13 cellular contexts compared by ENCODE assay signal in the genomic region with DNA sequence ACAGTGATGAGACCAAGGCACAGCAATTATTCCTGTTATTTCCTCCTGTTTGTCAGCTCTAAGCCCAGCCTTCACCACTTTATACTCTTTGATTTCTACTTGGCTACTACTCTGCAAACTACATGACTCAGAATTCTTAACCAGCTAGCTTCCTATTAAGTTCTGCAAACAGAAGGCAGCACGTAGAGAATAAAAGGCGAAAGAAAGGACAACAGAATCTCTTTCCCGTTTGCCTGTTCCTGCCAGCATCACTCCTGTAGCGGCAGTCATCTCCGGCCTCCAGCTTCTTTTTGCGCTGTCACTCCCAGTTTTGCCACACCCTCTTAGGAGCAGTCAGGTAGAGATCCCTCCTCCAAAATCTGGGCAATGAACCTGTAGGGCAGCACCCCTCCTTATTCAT. TPM values are rescaled to one million over a fixed set of nuclear protein-coding genes. Genes with fewer than 3 reads are reported as not detected.
DNase-seq lines count a peak whose midpoint lies in the region; ATAC-seq and TF ChIP-seq lines count a peak whose summit lies in the region.
"Had no signal": no experiment of that assay in that cellular context is flagged by ENCODE, and none has a peak within 500 bp of the region (broad histone marks: within the 10 kb centered on the region; RNA-seq: fewer than 3 reads in every experiment).

No MANE protein-coding gene starts in this region.

- intact Hi-C loops in left ventricle myocardium inferior (cut with micrococcal nuclease), result no loop called here
- intact Hi-C loops in Right ventricle myocardium inferior (cut with DNase I), result no loop called here

- H3K36me3 ChIP-seq in left ventricle myocardium inferior (no peaks in the 10 kb centered on the region), thoracic aorta (no peaks in the 10 kb centered on the region)
- H3K36me3 ChIP-seq: tibial nerve had no signal

- H3K4me3 ChIP-seq in left ventricle myocardium inferior (no peak overlapping the region), thoracic aorta (no peak overlapping the region)
- H3K4me3 ChIP-seq: tibial nerve had no signal

- H3K27me3 ChIP-seq in left ventricle myocardium inferior (ENCODE audit: low read depth), result no peaks in the 10 kb centered on the region
- no peaks in the 10 kb centered on the region for H3K27me3 ChIP-seq in foreskin keratinocyte
- no peaks in the 10 kb centered on the region for H3K27me3 ChIP-seq in thoracic aorta (replicated peaks; ENCODE audit: insufficient read depth)
- H3K27me3 ChIP-seq: tibial nerve had no signal

- H3K4me1 ChIP-seq in left ventricle myocardium inferior, result peaks cover 57% of the 10 kb centered on the region
- H3K4me1 ChIP-seq in foreskin keratinocyte, result peaks cover 16% of the 10 kb centered on the region
- peaks cover 54 to 63% of the 10 kb centered on the region in 2 donors for H3K4me1 ChIP-seq in thoracic aorta (ENCODE audit: control insufficient read depth in 1 of 2, low read depth in 2 of 2)

- no peak for DNase-seq in left ventricle myocardium inferior
- DNase-seq in Right ventricle myocardium inferior (ENCODE audit: missing footprints), result no peak
- DNase-seq in foreskin keratinocyte, result peak in 1 of 2 donors; percentile 42
- no peak for DNase-seq in thoracic aorta (ENCODE audit: low spot score)
- DNase-seq in HK-2 (ENCODE audit: unreplicated experiment), result no peak
- DNase-seq: activated CD4-positive, alpha-beta memory T cell treated with anti-CD3 and anti-CD28 coated beads, Interleukin-2, amount 10 ng/mL, durations not matched to agents 7 days and 5 days; T-helper 1 cell had no signal

- H3K27ac ChIP-seq in left ventricle myocardium inferior (replicated peaks) (peak overlapping the region; percentile 47), foreskin keratinocyte (no peak overlapping the region), thoracic aorta (peak overlapping the region; percentile 18 to 77)
- H3K27ac ChIP-seq: KMS-11, tibial nerve had no signal

- TF ChIP-seq CTCF in left ventricle myocardium inferior (IDR thresholded peaks at IDR 0.05; ENCODE audit: borderline replicate concordance), result no peak
- TF ChIP-seq CTCF in foreskin keratinocyte (conservative IDR thresholded peaks at IDR 0.05), result no peak
- no peak for TF ChIP-seq CTCF in thoracic aorta (IDR thresholded peaks at IDR 0.05)

- no peaks in the 10 kb centered on the region for H3K9me3 ChIP-seq in left ventricle myocardium inferior (replicated peaks)
- H3K9me3 ChIP-seq in thoracic aorta, result no peaks in the 10 kb centered on the region
- H3K9me3 ChIP-seq: tibial nerve had no signal

- ATAC-seq in Right ventricle myocardium inferior, result no peak
- ATAC-seq in SK-N-SH treated with all-trans-retinoic acid at 6 μM for 48 hours, result peak; percentile 12
- ATAC-seq in foreskin keratinocyte, result peak; percentile 1
- no peak for ATAC-seq in thoracic aorta (ENCODE audit: insufficient number of reproducible peaks, low FRiP score, low read depth)
- no peak for ATAC-seq in GM18519 (IDR thresholded peaks at IDR 0.05; ENCODE audit: low FRiP score, unreplicated experiment)
- ATAC-seq in HG02981 (IDR thresholded peaks at IDR 0.05; ENCODE audit: unreplicated experiment), result no peak
- ATAC-seq: sciatic nerve had no signal

TF ChIP-seq in SK-N-SH treated with all-trans-retinoic acid at 6 μM for 48 hours, 23 proteins besides CTCF, POLR2A, EP300 and RAD21:
- no peak for TF ChIP-seq TOX (CRISPR knock-in tag; IDR thresholded peaks at IDR 0.05; ENCODE audit: borderline replicate concordance)
- TF ChIP-seq, protein P1, sequence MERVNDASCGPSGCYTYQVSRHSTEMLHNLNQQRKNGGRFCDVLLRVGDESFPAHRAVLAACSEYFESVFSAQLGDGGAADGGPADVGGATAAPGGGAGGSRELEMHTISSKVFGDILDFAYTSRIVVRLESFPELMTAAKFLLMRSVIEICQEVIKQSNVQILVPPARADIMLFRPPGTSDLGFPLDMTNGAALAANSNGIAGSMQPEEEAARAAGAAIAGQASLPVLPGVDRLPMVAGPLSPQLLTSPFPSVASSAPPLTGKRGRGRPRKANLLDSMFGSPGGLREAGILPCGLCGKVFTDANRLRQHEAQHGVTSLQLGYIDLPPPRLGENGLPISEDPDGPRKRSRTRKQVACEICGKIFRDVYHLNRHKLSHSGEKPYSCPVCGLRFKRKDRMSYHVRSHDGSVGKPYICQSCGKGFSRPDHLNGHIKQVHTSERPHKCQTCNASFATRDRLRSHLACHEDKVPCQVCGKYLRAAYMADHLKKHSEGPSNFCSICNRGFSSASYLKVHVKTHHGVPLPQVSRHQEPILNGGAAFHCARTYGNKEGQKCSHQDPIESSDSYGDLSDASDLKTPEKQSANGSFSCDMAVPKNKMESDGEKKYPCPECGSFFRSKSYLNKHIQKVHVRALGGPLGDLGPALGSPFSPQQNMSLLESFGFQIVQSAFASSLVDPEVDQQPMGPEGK (CRISPR knock-in tag; IDR thresholded peaks at IDR 0.05; ENCODE audit: borderline replicate concordance), result no peak
- no peak for TF ChIP-seq ESRRG (CRISPR knock-in tag; IDR thresholded peaks at IDR 0.05)
- no peak for TF ChIP-seq CSDC2 (CRISPR knock-in tag; IDR thresholded peaks at IDR 0.05)
- no peak for TF ChIP-seq ZNF8 (CRISPR knock-in tag; IDR thresholded peaks at IDR 0.05)
- no peak for TF ChIP-seq ZC3H10 (CRISPR knock-in tag; IDR thresholded peaks at IDR 0.05)
- no peak for TF ChIP-seq BACH2 (CRISPR knock-in tag; IDR thresholded peaks at IDR 0.05; ENCODE audit: borderline replicate concordance)
- TF ChIP-seq RARB (CRISPR knock-in tag; IDR thresholded peaks at IDR 0.05), result no peak
- no peak for TF ChIP-seq ZNF565 (CRISPR knock-in tag; conservative IDR thresholded peaks at IDR 0.05; ENCODE audit: low read depth)
- TF ChIP-seq ZNF70 (CRISPR knock-in tag; IDR thresholded peaks at IDR 0.05), result no peak
- TF ChIP-seq, protein P2, sequence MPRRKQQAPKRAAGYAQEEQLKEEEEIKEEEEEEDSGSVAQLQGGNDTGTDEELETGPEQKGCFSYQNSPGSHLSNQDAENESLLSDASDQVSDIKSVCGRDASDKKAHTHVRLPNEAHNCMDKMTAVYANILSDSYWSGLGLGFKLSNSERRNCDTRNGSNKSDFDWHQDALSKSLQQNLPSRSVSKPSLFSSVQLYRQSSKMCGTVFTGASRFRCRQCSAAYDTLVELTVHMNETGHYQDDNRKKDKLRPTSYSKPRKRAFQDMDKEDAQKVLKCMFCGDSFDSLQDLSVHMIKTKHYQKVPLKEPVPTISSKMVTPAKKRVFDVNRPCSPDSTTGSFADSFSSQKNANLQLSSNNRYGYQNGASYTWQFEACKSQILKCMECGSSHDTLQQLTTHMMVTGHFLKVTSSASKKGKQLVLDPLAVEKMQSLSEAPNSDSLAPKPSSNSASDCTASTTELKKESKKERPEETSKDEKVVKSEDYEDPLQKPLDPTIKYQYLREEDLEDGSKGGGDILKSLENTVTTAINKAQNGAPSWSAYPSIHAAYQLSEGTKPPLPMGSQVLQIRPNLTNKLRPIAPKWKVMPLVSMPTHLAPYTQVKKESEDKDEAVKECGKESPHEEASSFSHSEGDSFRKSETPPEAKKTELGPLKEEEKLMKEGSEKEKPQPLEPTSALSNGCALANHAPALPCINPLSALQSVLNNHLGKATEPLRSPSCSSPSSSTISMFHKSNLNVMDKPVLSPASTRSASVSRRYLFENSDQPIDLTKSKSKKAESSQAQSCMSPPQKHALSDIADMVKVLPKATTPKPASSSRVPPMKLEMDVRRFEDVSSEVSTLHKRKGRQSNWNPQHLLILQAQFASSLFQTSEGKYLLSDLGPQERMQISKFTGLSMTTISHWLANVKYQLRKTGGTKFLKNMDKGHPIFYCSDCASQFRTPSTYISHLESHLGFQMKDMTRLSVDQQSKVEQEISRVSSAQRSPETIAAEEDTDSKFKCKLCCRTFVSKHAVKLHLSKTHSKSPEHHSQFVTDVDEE (CRISPR knock-in tag; IDR thresholded peaks at IDR 0.05), result no peak
- TF ChIP-seq ISL1 (CRISPR knock-in tag; IDR thresholded peaks at IDR 0.05), result no peak
- TF ChIP-seq SNAI2 (CRISPR knock-in tag; IDR thresholded peaks at IDR 0.05), result no peak
- no peak for TF ChIP-seq ZFP3 (CRISPR knock-in tag; IDR thresholded peaks at IDR 0.05)
- no peak for TF ChIP-seq OSR1 (CRISPR knock-in tag; IDR thresholded peaks at IDR 0.05)
- TF ChIP-seq, protein P3, sequence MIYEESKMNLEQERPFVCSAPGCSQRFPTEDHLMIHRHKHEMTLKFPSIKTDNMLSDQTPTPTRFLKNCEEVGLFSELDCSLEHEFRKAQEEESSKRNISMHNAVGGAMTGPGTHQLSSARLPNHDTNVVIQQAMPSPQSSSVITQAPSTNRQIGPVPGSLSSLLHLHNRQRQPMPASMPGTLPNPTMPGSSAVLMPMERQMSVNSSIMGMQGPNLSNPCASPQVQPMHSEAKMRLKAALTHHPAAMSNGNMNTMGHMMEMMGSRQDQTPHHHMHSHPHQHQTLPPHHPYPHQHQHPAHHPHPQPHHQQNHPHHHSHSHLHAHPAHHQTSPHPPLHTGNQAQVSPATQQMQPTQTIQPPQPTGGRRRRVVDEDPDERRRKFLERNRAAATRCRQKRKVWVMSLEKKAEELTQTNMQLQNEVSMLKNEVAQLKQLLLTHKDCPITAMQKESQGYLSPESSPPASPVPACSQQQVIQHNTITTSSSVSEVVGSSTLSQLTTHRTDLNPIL (CRISPR knock-in tag; IDR thresholded peaks at IDR 0.05; ENCODE audit: low read depth), result no peak

RNA-seq across cellular contexts. Expression of a gene that starts 29.9 kb away (rescaled TPM):
- total RNA-seq in left ventricle myocardium inferior (20.7 TPM), Right ventricle myocardium inferior (22.1 TPM), foreskin keratinocyte (29.4 and 53.6 TPM in 2 replicates), thoracic aorta (100 to 1,000 TPM; 161 to 255 TPM)
- 14.5 and 24.3 TPM in 2 replicates for polyA plus RNA-seq in foreskin keratinocyte
- total RNA-seq: activated CD4-positive, alpha-beta memory T cell treated with anti-CD3 and anti-CD28 coated beads, Interleukin-2, amount 10 ng/mL, durations not matched to agents 7 days and 5 days had no signal

Comparison
In these comparisons a context has a peak if more than half of its experiments do, and no peak if none do; other contexts are left out.
1. ATAC-seq: peak in SK-N-SH treated with all-trans-retinoic acid at 6 μM for 48 hours (single experiment) and foreskin keratinocyte (single experiment); none in Right ventricle myocardium inferior (single experiment), thoracic aorta (single experiment), GM18519 (single experiment) and HG02981 (single experiment).